Comparison of ENCODE assay signal across 8 cellular contexts in the genomic region with DNA sequence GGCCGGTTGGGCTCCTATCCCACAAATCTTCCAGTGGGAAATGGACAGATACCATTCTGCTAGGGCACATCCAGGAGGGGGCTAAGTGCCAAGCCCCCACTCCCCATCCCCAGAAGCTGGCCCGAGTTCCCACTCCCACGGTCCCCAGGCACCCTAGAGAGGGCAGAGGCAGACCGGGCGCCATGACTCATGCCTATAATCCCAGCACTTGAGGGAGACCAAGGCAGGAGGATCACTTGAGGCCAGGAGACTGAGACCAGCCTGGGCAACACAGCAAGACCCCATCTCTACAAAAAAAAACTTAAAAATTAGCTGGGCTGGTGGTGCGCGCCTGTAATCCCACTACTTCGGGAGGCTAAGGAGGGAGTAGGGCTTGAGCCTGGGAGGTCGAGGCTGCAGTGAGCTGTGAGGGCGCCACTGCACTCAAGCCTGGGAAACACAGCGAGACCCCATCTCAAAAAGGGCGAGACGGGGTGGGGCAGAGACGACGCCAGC. TPM values are rescaled to one million over a fixed set of nuclear protein-coding genes. Genes with fewer than 3 reads are reported as not detected.
DNase-seq lines count a peak whose midpoint lies in the region; ATAC-seq and TF ChIP-seq lines count a peak whose summit lies in the region.

No MANE protein-coding gene starts in this region.

- TF ChIP-seq EP300 in gastroesophageal sphincter (IDR thresholded peaks at IDR 0.05) (no peak), sigmoid colon (IDR thresholded peaks at IDR 0.05) (no peak)

- H3K4me1 ChIP-seq in gastroesophageal sphincter: peaks cover 0 to 39% (median 12%) of the 10 kb centered on the region in 3 donors
- H3K4me1 ChIP-seq in sigmoid colon: peaks cover 0 to 46% (median 32%) of the 10 kb centered on the region in 4 donors

- intact Hi-C loops in sigmoid colon (cut with DNase I): loop anchor here (2.0 to 5.0 kb wide), 4 partner anchors 66 to 286 kb away; a partner anchor contains a TSS

- H3K36me3 ChIP-seq in SK-N-MC (ENCODE audit: insufficient read depth, low read length) (peaks cover 22% of the 10 kb centered on the region), gastroesophageal sphincter (peaks cover 0 to 14% of the 10 kb centered on the region in 2 donors), sigmoid colon (no peaks in the 10 kb centered on the region)

- H3K9me3 ChIP-seq in SK-N-MC (ENCODE audit: low read depth, low read length) (no peaks in the 10 kb centered on the region), gastroesophageal sphincter (no peaks in the 10 kb centered on the region), sigmoid colon (no peaks in the 10 kb centered on the region)

- H3K27ac ChIP-seq in SK-N-MC: no peak overlapping the region
- peak overlapping the region in 3 of 4 donors; percentile 80 to 88 (median 85) for H3K27ac ChIP-seq in gastroesophageal sphincter
- H3K27ac ChIP-seq in sigmoid colon: peak overlapping the region; percentile 68 to 83 (median 76)

- peak overlapping the region; percentile 68 for H3K9ac ChIP-seq in SK-N-MC (ENCODE audit: insufficient read length)

- H3K27me3 ChIP-seq in gastroesophageal sphincter (no peaks in the 10 kb centered on the region), sigmoid colon (no peaks in the 10 kb centered on the region)

- DNase-seq in SK-N-MC (ENCODE audit: low read depth, low spot score) (no peak), sigmoid colon (no peak), nucleus accumbens (lab: John Stamatoyannopoulos, UW) (no peak), OCI-M1 (lab: John Stamatoyannopoulos, UW) (no peak)

- 22 to 44% methylated on average over 5 to 6 of the region's 15 CpGs for WGBS in gastroesophageal sphincter (ENCODE audit: low coverage in 1 of 2), 2 donors
- 49 to 53% methylated on average over 15 of the region's 15 CpGs for WGBS in sigmoid colon, 2 donors

- no peak for ATAC-seq in gastroesophageal sphincter
- ATAC-seq in HG02798 (IDR thresholded peaks at IDR 0.05; ENCODE audit: poor library complexity, unreplicated experiment): no peak
- ATAC-seq in HG03457 (IDR thresholded peaks at IDR 0.05; ENCODE audit: unreplicated experiment): no peak

- H3K4me3 ChIP-seq in GM08714 (ENCODE audit: low read length): peak overlapping the region; percentile 72
- peak overlapping the region; percentile 82 for H3K4me3 ChIP-seq in SK-N-MC
- peak overlapping the region; percentile 64 to 87 for H3K4me3 ChIP-seq in gastroesophageal sphincter
- H3K4me3 ChIP-seq in sigmoid colon: peak overlapping the region; percentile 58 to 74 (median 62)

- TF ChIP-seq POLR2A in gastroesophageal sphincter (IDR thresholded peaks at IDR 0.05) (no peak), sigmoid colon (IDR thresholded peaks at IDR 0.05) (no peak)

- TF ChIP-seq CTCF in gastroesophageal sphincter (IDR thresholded peaks at IDR 0.05): no peak
- TF ChIP-seq CTCF in sigmoid colon (IDR thresholded peaks at IDR 0.05): no peak

RNA-seq across cellular contexts. Expression of a gene that starts 0.9 kb away (rescaled TPM):
- total RNA-seq in gastroesophageal sphincter: 10 to 100 TPM; 22.5 to 63.2 (median 35.1) TPM
- 10 to 100 TPM; 21.4 to 46.5 (median 24.6) TPM for total RNA-seq in sigmoid colon
- polyA plus RNA-seq in sigmoid colon: 10 to 100 TPM; 13.2 to 22.7 (median 18.6) TPM
